In genomic region chr1:66243548-66244130, GRCh38 we compare ENCODE assay signal across 12 cellular contexts.
DNase-seq lines count a peak whose midpoint lies in the region; ATAC-seq and TF ChIP-seq lines count a peak whose summit lies in the region.
"Had no signal": no experiment of that assay in that cellular context is flagged by ENCODE, and none has a peak within 500 bp of the region (broad histone marks: within the 10 kb centered on the region; RNA-seq: fewer than 3 reads in every experiment).

No MANE protein-coding gene starts in this region.

- no peaks in the 10 kb centered on the region for H3K36me3 ChIP-seq in smooth muscle cell (ENCODE audit: low read depth)
- H3K36me3 ChIP-seq: heart left ventricle had no signal

- H3K4me1 Mint-ChIP-seq in activated CD8-positive, alpha-beta T cell treated with anti-CD3 and anti-CD28 coated beads for 36 hours (ENCODE audit: low read depth) = peaks cover 26% of the 10 kb centered on the region
- H3K4me1 Mint-ChIP-seq in activated CD8-positive, alpha-beta T cell treated with anti-CD3 and anti-CD28 coated beads, Interleukin-2, amount 10 ng/mL, durations not matched to agents 7 days and 5 days (ENCODE audit: low read depth) = peaks cover 31% of the 10 kb centered on the region

- H3K27ac Mint-ChIP-seq in activated CD8-positive, alpha-beta T cell treated with anti-CD3 and anti-CD28 coated beads for 36 hours = no peak overlapping the region
- no peak overlapping the region for H3K27ac Mint-ChIP-seq in activated CD8-positive, alpha-beta T cell treated with anti-CD3 and anti-CD28 coated beads, Interleukin-2, amount 10 ng/mL, durations not matched to agents 7 days and 5 days

- H3K79me2 ChIP-seq in smooth muscle cell (ENCODE audit: low read depth) = no peaks in the 10 kb centered on the region

- POLR2A ChIA-PET in activated CD8-positive, alpha-beta T cell treated with anti-CD3 and anti-CD28 coated beads for 36 hours (lab: Charles Lee) = interaction anchor here (0.8 to 1.5 kb wide), 6 partner anchors 33 to 103 kb away, joined by 3 to 5 read pairs (median 3); no protein-coding TSS in a partner anchor
- POLR2A ChIA-PET in activated CD8-positive, alpha-beta T cell treated with anti-CD3 and anti-CD28 coated beads, Interleukin-2, amount 10 ng/mL, durations not matched to agents 7 days and 5 days (lab: Charles Lee) = interaction anchor here (0.7 to 2.8 kb wide), 2 partner anchors 28 to 202 kb away, joined by 3 to 11 read pairs; no protein-coding TSS in a partner anchor

- intact Hi-C loops in activated CD8-positive, alpha-beta T cell treated with anti-CD3 and anti-CD28 coated beads for 36 hours (cut with micrococcal nuclease) = loop anchor here (1.0 to 10.0 kb wide), 4 partner anchors 259 to 481 kb away; no protein-coding TSS in a partner anchor

- peak; percentile 44 for DNase-seq in activated CD8-positive, alpha-beta T cell treated with anti-CD3 and anti-CD28 coated beads for 36 hours
- DNase-seq in activated CD8-positive, alpha-beta T cell treated with anti-CD3 and anti-CD28 coated beads, Interleukin-2, amount 10 ng/mL, durations not matched to agents 7 days and 5 days = no peak
- peak; percentile 50 to 55 for DNase-seq in activated T-cell treated with anti-CD3 and anti-CD28 coated beads, Interleukin-2, amount 50 U/mL, for 48 hours
- DNase-seq in smooth muscle cell (lab: John Stamatoyannopoulos, UW; ENCODE audit: unreplicated experiment) (no peak), HCEC 1CT (no peak)
- DNase-seq: DMS79; heart left ventricle; NCI-H446 treated with DMSO at 0.1 percent for 48 hours; stimulated activated CD8-positive, alpha-beta memory T cell treated with anti-CD3 and anti-CD28 coated beads, Interleukin-4, amount 100 ng/mL, for 48 hours had no signal

- H3K4me2 ChIP-seq in smooth muscle cell = peak overlapping the region; percentile 58

- H3K27ac ChIP-seq in smooth muscle cell (ENCODE audit: low read depth) = peak overlapping the region; percentile 56
- H3K27ac ChIP-seq: heart left ventricle had no signal

- no peaks in the 10 kb centered on the region for H3K9me3 Mint-ChIP-seq in activated CD8-positive, alpha-beta T cell treated with anti-CD3 and anti-CD28 coated beads for 36 hours
- no peaks in the 10 kb centered on the region for H3K9me3 Mint-ChIP-seq in activated CD8-positive, alpha-beta T cell treated with anti-CD3 and anti-CD28 coated beads, Interleukin-2, amount 10 ng/mL, durations not matched to agents 7 days and 5 days (ENCODE audit: insufficient read depth)

- H3K9me3 ChIP-seq in smooth muscle cell (replicated peaks; ENCODE audit: low read depth) = no peaks in the 10 kb centered on the region
- H3K9me3 ChIP-seq: heart left ventricle had no signal

- H3F3A ChIP-seq in smooth muscle cell (ENCODE audit: low read depth) = peaks cover 7% of the 10 kb centered on the region

- no peaks in the 10 kb centered on the region for H3K27me3 ChIP-seq in smooth muscle cell (ENCODE audit: low read depth)
- H3K27me3 ChIP-seq: heart left ventricle had no signal

- CTCF ChIA-PET in activated CD8-positive, alpha-beta T cell treated with anti-CD3 and anti-CD28 coated beads for 36 hours (lab: Charles Lee) = interaction anchor here (0.7 to 22.3 kb wide), 47 partner anchors 9 to 525 kb away, joined by 3 to 512 read pairs (median 7); no protein-coding TSS in a partner anchor
- CTCF ChIA-PET in activated CD8-positive, alpha-beta T cell treated with anti-CD3 and anti-CD28 coated beads, Interleukin-2, amount 10 ng/mL, durations not matched to agents 7 days and 5 days (lab: Charles Lee) = interaction anchor here (0.7 to 20.4 kb wide), 59 partner anchors 8 to 1008 kb away, joined by 3 to 703 read pairs (median 6); no protein-coding TSS in a partner anchor

- no peaks in the 10 kb centered on the region for H3K36me3 Mint-ChIP-seq in activated CD8-positive, alpha-beta T cell treated with anti-CD3 and anti-CD28 coated beads for 36 hours (ENCODE audit: low read depth)
- no peaks in the 10 kb centered on the region for H3K36me3 Mint-ChIP-seq in activated CD8-positive, alpha-beta T cell treated with anti-CD3 and anti-CD28 coated beads, Interleukin-2, amount 10 ng/mL, durations not matched to agents 7 days and 5 days (ENCODE audit: low read depth)

- no peak overlapping the region for H3K4me3 Mint-ChIP-seq in activated CD8-positive, alpha-beta T cell treated with anti-CD3 and anti-CD28 coated beads for 36 hours
- H3K4me3 Mint-ChIP-seq in activated CD8-positive, alpha-beta T cell treated with anti-CD3 and anti-CD28 coated beads, Interleukin-2, amount 10 ng/mL, durations not matched to agents 7 days and 5 days = no peak overlapping the region

- no peak overlapping the region for H3K9ac ChIP-seq in smooth muscle cell (ENCODE audit: low read depth)

- TF ChIP-seq CTCF in activated CD8-positive, alpha-beta T cell treated with anti-CD3 and anti-CD28 coated beads for 36 hours (IDR thresholded peaks at IDR 0.05) = no peak
- TF ChIP-seq CTCF in smooth muscle cell (IDR thresholded peaks at IDR 0.05; ENCODE audit: borderline replicate concordance, insufficient read depth, poor library complexity, severe bottlenecking) = no peak

- H3K4me3 ChIP-seq in smooth muscle cell = no peak overlapping the region
- H3K4me3 ChIP-seq: heart left ventricle had no signal

- H4K20me1 ChIP-seq in smooth muscle cell (ENCODE audit: low read depth) = no peaks in the 10 kb centered on the region

- ATAC-seq in activated CD8-positive, alpha-beta T cell treated with anti-CD3 and anti-CD28 coated beads for 36 hours = peak; percentile 78
- ATAC-seq in activated CD8-positive, alpha-beta T cell treated with anti-CD3 and anti-CD28 coated beads, Interleukin-2, amount 10 ng/mL, durations not matched to agents 7 days and 5 days = no peak
- ATAC-seq in HG02759 (IDR thresholded peaks at IDR 0.05; ENCODE audit: unreplicated experiment) (peak; percentile 32), GM21515 (IDR thresholded peaks at IDR 0.05; ENCODE audit: unreplicated experiment) (no peak), HG03439 (IDR thresholded peaks at IDR 0.05; ENCODE audit: unreplicated experiment) (no peak)

- peaks cover 2% of the 10 kb centered on the region for H3K27me3 Mint-ChIP-seq in activated CD8-positive, alpha-beta T cell treated with anti-CD3 and anti-CD28 coated beads for 36 hours
- H3K27me3 Mint-ChIP-seq in activated CD8-positive, alpha-beta T cell treated with anti-CD3 and anti-CD28 coated beads, Interleukin-2, amount 10 ng/mL, durations not matched to agents 7 days and 5 days (ENCODE audit: low read depth) = no peaks in the 10 kb centered on the region

- H2AFZ ChIP-seq in smooth muscle cell (ENCODE audit: low read depth) = no peak overlapping the region

- WGBS in smooth muscle cell (ENCODE audit: low lambda C conversion rate) = 74% methylated on average over 2 of the region's 2 CpGs

- peaks cover 16% of the 10 kb centered on the region for H3K4me1 ChIP-seq in smooth muscle cell (ENCODE audit: low read depth)

Comparison
In these comparisons a context has a peak if more than half of its experiments do, and no peak if none do; other contexts are left out.
1. ATAC-seq: peak in activated CD8-positive, alpha-beta T cell treated with anti-CD3 and anti-CD28 coated beads for 36 hours (single experiment) and HG02759 (single experiment); none in activated CD8-positive, alpha-beta T cell treated with anti-CD3 and anti-CD28 coated beads, Interleukin-2, amount 10 ng/mL, durations not matched to agents 7 days and 5 days (single experiment), GM21515 (single experiment) and HG03439 (single experiment).
2. DNase-seq: peak in activated CD8-positive, alpha-beta T cell treated with anti-CD3 and anti-CD28 coated beads for 36 hours (single experiment) and activated T-cell treated with anti-CD3 and anti-CD28 coated beads, Interleukin-2, amount 50 U/mL, for 48 hours (2 of 2); none in activated CD8-positive, alpha-beta T cell treated with anti-CD3 and anti-CD28 coated beads, Interleukin-2, amount 10 ng/mL, durations not matched to agents 7 days and 5 days (single experiment), smooth muscle cell (single experiment) and HCEC 1CT (single experiment).